In genomic region chr4:36432556-36432955, GRCh38 we compare ENCODE assay signal across 25 cellular contexts.
"Had no signal": no experiment of that assay in that cellular context is flagged by ENCODE, and none has a peak within 500 bp of the region (broad histone marks: within the 10 kb centered on the region; RNA-seq: fewer than 3 reads in every experiment).

No MANE protein-coding gene starts in this region.

- ATAC-seq: activated CD4-positive, alpha-beta T cell treated with anti-CD3 and anti-CD28 coated beads for 36 hours; activated naive CD4-positive, alpha-beta T cell treated with anti-CD3 and anti-CD28 coated beads, Interleukin-2, amount 50 U/mL, for 72 hours; activated T-cell treated with anti-CD3 and anti-CD28 coated beads, Interleukin-2, amount 50 U/mL, for 72 hours; effector memory CD8-positive, alpha-beta T cell; T-helper 17 cell had no signal

- H3K27me3 ChIP-seq: ascending aorta, breast epithelium, dorsolateral prefrontal cortex, esophagus squamous epithelium had no signal

- H3K4me1 ChIP-seq: ascending aorta, breast epithelium, esophagus squamous epithelium had no signal

- DNase-seq: activated CD4-positive, alpha-beta memory T cell treated with anti-CD3 and anti-CD28 coated beads, Interleukin-2, amount 10 ng/mL, durations not matched to agents 7 days and 5 days; activated CD4-positive, alpha-beta T cell treated with anti-CD3 and anti-CD28 coated beads for 36 hours; activated CD4-positive, alpha-beta T cell treated with anti-CD3 and anti-CD28 coated beads, Interleukin-2, amount 10 ng/mL, durations not matched to agents 24 days and 14 days; activated CD4-positive, CD25-positive, alpha-beta regulatory T cell; activated CD4-positive, CD25-positive, alpha-beta regulatory T cell treated with anti-CD3 and anti-CD28 coated beads, Interleukin-2, amount 50 U/mL, for 72 hours; activated CD8-positive, alpha-beta memory T cell treated with anti-CD3 and anti-CD28 coated beads, Interleukin-2, amount 50 U/mL, for 48 hours; activated gamma-delta T cell; activated naive CD4-positive, alpha-beta T cell; activated naive CD4-positive, alpha-beta T cell treated with anti-CD3 and anti-CD28 coated beads, Interleukin-2, amount 10 ng/mL, durations not matched to agents 7 days and 5 days; activated naive CD8-positive, alpha-beta T cell treated with anti-CD3 and anti-CD28 coated beads, Interleukin-2, amount 10 ng/mL, durations not matched to agents 7 days and 5 days; activated T-cell treated with anti-CD3 and anti-CD28 coated beads for 4 hours; activated T-cell treated with anti-CD3 and anti-CD28 coated beads, Interleukin-2, amount 50 U/mL, for 24 hours; activated T-cell treated with anti-CD3 and anti-CD28 coated beads, Interleukin-2, amount 50 U/mL, for 72 hours; dorsolateral prefrontal cortex; effector memory CD8-positive, alpha-beta T cell; esophagus squamous epithelium; head of caudate nucleus; T-helper 1 cell; T-helper 17 cell; T1000 had no signal

- H3K27ac ChIP-seq: ascending aorta, breast epithelium, coronary artery, dorsolateral prefrontal cortex, epithelial cell of prostate, esophagus squamous epithelium had no signal
